30 cellular contexts compared by ENCODE assay signal in the genomic region with DNA sequence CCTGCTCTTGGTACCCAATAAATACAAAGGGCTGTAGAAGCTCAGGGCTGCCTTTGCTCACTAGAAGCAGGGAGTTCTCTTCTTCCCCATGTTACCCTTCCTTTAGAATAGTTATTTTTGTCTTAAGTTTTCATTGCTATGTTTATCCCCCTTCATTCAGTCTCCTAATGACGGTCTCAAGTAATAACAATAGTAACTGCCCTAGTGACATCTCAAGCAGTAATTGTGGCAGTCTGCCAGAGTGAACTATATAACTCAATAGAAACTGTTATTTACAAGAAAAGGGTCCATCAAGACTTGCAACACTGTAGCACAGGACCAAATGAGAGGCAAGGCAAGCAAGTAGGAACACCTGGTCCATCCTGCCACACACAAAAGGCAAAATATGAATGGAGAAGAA.
"Had no signal": no experiment of that assay in that cellular context is flagged by ENCODE, and none has a peak within 500 bp of the region (broad histone marks: within the 10 kb centered on the region; RNA-seq: fewer than 3 reads in every experiment).

No MANE protein-coding gene starts in this region.

- H3K27me3 ChIP-seq: adrenal gland, ascending aorta, cardiac muscle cell, gastrocnemius medialis, neutrophil, sigmoid colon, transverse colon had no signal

- H3K27me3 Mint-ChIP-seq: brain; naive B cell; stimulated activated naive B cell treated with anti-CD40 and anti-IgM and Interleukin-4, amounts not matched to agents 10 μg/mL and 1 μg/mL and 100 μg/mL, for 72 hours; T-cell had no signal

- H3K9me3 Mint-ChIP-seq: activated naive CD4-positive, alpha-beta T cell treated with anti-CD3 and anti-CD28 coated beads, Interleukin-2, amount 50 U/mL, for 72 hours; naive B cell; T-cell had no signal

- H3K27ac ChIP-seq: adrenal gland, ascending aorta, cardiac muscle cell, gastrocnemius medialis, neutrophil, sigmoid colon, transverse colon had no signal

- H3K4me1 ChIP-seq: adrenal gland, ascending aorta, gastrocnemius medialis, sigmoid colon, transverse colon had no signal

- H3K4me3 Mint-ChIP-seq: brain; naive B cell; nephron progenitor cell; stimulated activated naive B cell treated with anti-CD40 and anti-IgM and Interleukin-4, amounts not matched to agents 10 μg/mL and 1 μg/mL and 100 μg/mL, for 72 hours; T-cell had no signal

- H3K4me3 ChIP-seq: adrenal gland, ascending aorta, cardiac muscle cell, gastrocnemius medialis, sigmoid colon, smooth muscle cell, transverse colon had no signal

- H3K27ac Mint-ChIP-seq: naive B cell; nephron progenitor cell; stimulated activated naive B cell treated with anti-CD40 and anti-IgM and Interleukin-4, amounts not matched to agents 10 μg/mL and 1 μg/mL and 100 μg/mL, for 72 hours had no signal

- DNase-seq: activated CD4-positive, alpha-beta T cell treated with anti-CD3 and anti-CD28 coated beads for 4 hours; activated CD4-positive, alpha-beta T cell treated with anti-CD3 and anti-CD28 coated beads, Interleukin-2, amount 50 U/mL, for 4 hours; activated CD4-positive, CD25-positive, alpha-beta regulatory T cell; activated CD8-positive, alpha-beta memory T cell treated with anti-CD3 and anti-CD28 coated beads, Interleukin-2, amount 50 U/mL, for 4 hours; activated naive CD4-positive, alpha-beta T cell; activated T-cell treated with anti-CD3 and anti-CD28 coated beads, Interleukin-2, amount 50 U/mL, for 1 hour; adrenal gland; cortex of kidney; gastrocnemius medialis; head of caudate nucleus; hippocampal formation; kidney; left colon; mammary epithelial cell; naive B cell; nephron progenitor cell; retina; sigmoid colon; stimulated activated CD4-positive, alpha-beta T cell treated with anti-CD3 and anti-CD28 coated beads, Interleukin-1b, Interleukin-23, amount 100 ng/mL, for 48 hours; stimulated activated CD4-positive, alpha-beta T cell treated with anti-CD3 and anti-CD28 coated beads, Interleukin-4, amount 100 ng/mL, for 4 hours; stimulated activated CD8-positive, alpha-beta memory T cell treated with anti-CD3 and anti-CD28 coated beads, Interleukin-4, amount 100 ng/mL, for 48 hours; stimulated activated naive B cell treated with anti-CD40 and anti-IgM and Interleukin-4, amounts not matched to agents 10 μg/mL and 1 μg/mL and 100 μg/mL, for 72 hours; T-cell; transverse colon had no signal

- H3K9me3 ChIP-seq: adrenal gland, ascending aorta, gastrocnemius medialis, neutrophil, sigmoid colon, transverse colon had no signal

- H3K4me1 Mint-ChIP-seq: brain; naive B cell; nephron progenitor cell; stimulated activated naive B cell treated with anti-CD40 and anti-IgM and Interleukin-4, amounts not matched to agents 10 μg/mL and 1 μg/mL and 100 μg/mL, for 72 hours had no signal

- ATAC-seq: activated naive CD4-positive, alpha-beta T cell treated with anti-CD3 and anti-CD28 coated beads, Interleukin-2, amount 50 U/mL, for 72 hours; gastrocnemius medialis; left colon; stimulated activated naive B cell treated with anti-CD40 and anti-IgM and Interleukin-4, amounts not matched to agents 10 μg/mL and 1 μg/mL and 100 μg/mL, for 72 hours; T-cell had no signal

- H3K36me3 Mint-ChIP-seq: activated naive CD4-positive, alpha-beta T cell treated with anti-CD3 and anti-CD28 coated beads, Interleukin-2, amount 50 U/mL, for 72 hours had no signal
